In genomic region chr2:206343144-206343543, GRCh38 we compare ENCODE assay signal across 32 cellular contexts.
"Had no signal": no experiment of that assay in that cellular context is flagged by ENCODE, and none has a peak within 500 bp of the region (broad histone marks: within the 10 kb centered on the region; RNA-seq: fewer than 3 reads in every experiment).

No MANE protein-coding gene starts in this region.

- H3K27me3 ChIP-seq: ascending aorta, brain microvascular endothelial cell, breast epithelium had no signal

- FAIRE-seq: TTC549 had no signal

- H3K4me1 ChIP-seq: ascending aorta, breast epithelium had no signal

- ATAC-seq: activated CD4-positive, alpha-beta T cell treated with anti-CD3 and anti-CD28 coated beads for 36 hours; activated CD4-positive, CD25-positive, alpha-beta regulatory T cell treated with anti-CD3 and anti-CD28 coated beads, Interleukin-2, amount 50 U/mL, for 24 hours; activated CD8-positive, alpha-beta memory T cell treated with anti-CD3 and anti-CD28 coated beads, Interleukin-2, amount 10 ng/mL, durations not matched to agents 7 days and 5 days; activated CD8-positive, alpha-beta T cell treated with anti-CD3 and anti-CD28 coated beads, Interleukin-2, amount 10 ng/mL, durations not matched to agents 7 days and 5 days; activated naive CD8-positive, alpha-beta T cell treated with anti-CD3 and anti-CD28 coated beads, Interleukin-2, amount 50 U/mL, for 24 hours; WTC11 had no signal

- H3K9me3 ChIP-seq: ascending aorta had no signal

- DNase-seq: activated CD4-positive, alpha-beta memory T cell treated with anti-CD3 and anti-CD28 coated beads, Interleukin-2, amount 10 ng/mL, durations not matched to agents 7 days and 5 days; activated CD4-positive, alpha-beta T cell treated with anti-CD3 and anti-CD28 coated beads for 1 hour; activated CD4-positive, alpha-beta T cell treated with anti-CD3 and anti-CD28 coated beads for 36 hours; activated CD4-positive, alpha-beta T cell treated with anti-CD3 and anti-CD28 coated beads for 48 hours; activated CD4-positive, alpha-beta T cell treated with anti-CD3 and anti-CD28 coated beads, Interleukin-2, amount 10 ng/mL, durations not matched to agents 7 days and 5 days; activated CD4-positive, alpha-beta T cell treated with anti-CD3 and anti-CD28 coated beads, Interleukin-2, amount 50 U/mL, for 48 hours; activated CD4-positive, CD25-positive, alpha-beta regulatory T cell; activated CD8-positive, alpha-beta memory T cell treated with anti-CD3 and anti-CD28 coated beads for 24 hours; activated CD8-positive, alpha-beta memory T cell treated with anti-CD3 and anti-CD28 coated beads, Interleukin-2, amount 10 ng/mL, durations not matched to agents 7 days and 5 days; activated CD8-positive, alpha-beta memory T cell treated with anti-CD3 and anti-CD28 coated beads, Interleukin-2, amount 50 U/mL, for 48 hours; activated CD8-positive, alpha-beta T cell treated with anti-CD3 and anti-CD28 coated beads, Interleukin-2, amount 10 ng/mL, durations not matched to agents 7 days and 5 days; activated effector memory CD4-positive, alpha-beta T cell treated with Interleukin-2 at 50 U/mL for 16 hours; activated gamma-delta T cell; activated naive CD4-positive, alpha-beta T cell treated with anti-CD3 and anti-CD28 coated beads, Interleukin-2, amount 10 ng/mL, durations not matched to agents 7 days and 5 days; activated naive CD4-positive, alpha-beta T cell treated with Interleukin-2 at 50 U/mL for 16 hours; activated naive CD8-positive, alpha-beta T cell treated with anti-CD3 and anti-CD28 coated beads, Interleukin-2, amount 10 ng/mL, durations not matched to agents 7 days and 5 days; activated naive CD8-positive, alpha-beta T cell treated with anti-CD3 and anti-CD28 coated beads, Interleukin-2, amount 50 U/mL, for 24 hours; activated T-cell treated with anti-CD3 and anti-CD28 coated beads, Interleukin-2, amount 50 U/mL, for 24 hours; activated T-cell treated with anti-CD3 and anti-CD28 coated beads, Interleukin-2, amount 50 U/mL, for 48 hours; amygdala; anterior cingulate cortex; brain microvascular endothelial cell; central memory CD4-positive, alpha-beta T cell; T-helper 1 cell; T-helper 2 cell; T-helper 9 cell; WERI-Rb-1 had no signal

- H3K27ac ChIP-seq: ascending aorta, brain microvascular endothelial cell, breast epithelium, WERI-Rb-1 had no signal

- H3K36me3 ChIP-seq: ascending aorta, brain microvascular endothelial cell, breast epithelium, WERI-Rb-1 had no signal

- H3K4me3 ChIP-seq: ascending aorta, breast epithelium had no signal
